In the genomic region with DNA sequence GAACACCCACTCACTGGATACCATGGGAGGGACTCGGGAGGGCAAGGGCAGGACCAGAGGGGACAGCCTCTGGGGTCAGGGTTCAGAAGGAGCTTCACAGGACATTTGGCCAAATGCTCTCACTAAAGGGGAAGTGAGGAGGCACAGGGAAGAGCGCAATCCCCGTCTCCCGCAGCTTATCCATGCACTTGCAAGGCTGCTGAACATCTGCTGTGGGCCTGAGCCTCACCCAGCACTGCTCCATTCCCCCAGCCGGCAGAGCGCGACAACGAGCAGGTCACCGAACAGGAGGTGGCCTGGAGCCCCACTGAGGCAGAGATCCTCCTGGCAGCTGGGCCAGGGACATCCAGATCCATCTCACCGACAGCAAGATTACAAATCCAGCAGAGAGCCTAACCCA, we compare ENCODE assay signal across 1 cellular context.
TF ChIP-seq lines count a peak whose summit lies in the region.

No MANE protein-coding gene starts in this region.

TF ChIP-seq in H1, 55 proteins besides CTCF, POLR2A, EP300 and RAD21:
- TF ChIP-seq RXRA (IDR thresholded peaks at IDR 0.05; ENCODE audit: insufficient read depth, low read depth, low read length) (no peak), MAFK (IDR thresholded peaks at IDR 0.05; ENCODE audit: low read depth, low read length) (no peak), TCF12 (IDR thresholded peaks at IDR 0.05; ENCODE audit: low read depth, low read length) (no peak), HDAC2 (IDR thresholded peaks at IDR 0.05; ENCODE audit: borderline replicate concordance in 1 of 2, low read depth in 2 of 2, low read length in 2 of 2) (no peak), POLR2AphosphoS5 (IDR thresholded peaks at IDR 0.05; ENCODE audit: low read depth, low read length) (peak; percentile 35; the same call in 1 of the 2 replicates)
TF ChIP-seq in H1: peak in this region for 1.
